29 cellular contexts compared by ENCODE assay signal in the genomic region with DNA sequence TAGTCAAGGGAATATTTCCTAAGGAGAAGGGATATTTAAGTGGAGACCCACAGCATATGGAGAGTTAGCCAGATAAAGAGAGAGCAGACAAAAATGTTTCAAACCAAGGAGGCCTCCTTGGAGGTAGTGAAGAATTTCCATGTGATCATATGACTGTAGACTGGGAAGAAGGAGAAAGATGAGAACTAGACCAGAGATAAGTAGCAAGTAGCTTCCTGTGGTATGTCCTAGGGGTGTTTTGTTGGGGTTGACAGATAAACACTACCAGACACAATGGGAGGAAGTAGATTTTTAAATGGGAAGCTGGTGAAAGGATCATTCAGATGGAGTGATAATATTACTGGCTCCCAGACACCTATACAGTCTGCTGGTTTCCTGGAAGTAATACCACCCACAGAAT.
"Had no signal": no experiment of that assay in that cellular context is flagged by ENCODE, and none has a peak within 500 bp of the region (broad histone marks: within the 10 kb centered on the region; RNA-seq: fewer than 3 reads in every experiment).

No MANE protein-coding gene starts in this region.

- H3K9ac ChIP-seq: neural progenitor cell had no signal

- H3K4me3 ChIP-seq: breast epithelium, gastroesophageal sphincter, hepatocyte, neural progenitor cell, right atrium auricular region, SK-N-MC, testis, transverse colon had no signal

- H3K27me3 ChIP-seq: breast epithelium, gastroesophageal sphincter, hepatocyte, neural progenitor cell, right atrium auricular region, testis, transverse colon had no signal

- H3K27ac Mint-ChIP-seq: activated CD8-positive, alpha-beta memory T cell treated with anti-CD3 and anti-CD28 coated beads, Interleukin-2, amount 10 ng/mL, durations not matched to agents 7 days and 5 days; activated CD8-positive, alpha-beta T cell treated with anti-CD3 and anti-CD28 coated beads, Interleukin-2, amount 10 ng/mL, durations not matched to agents 7 days and 5 days; activated naive CD8-positive, alpha-beta T cell treated with anti-CD3 and anti-CD28 coated beads, Interleukin-2, amount 50 U/mL, for 24 hours; activated T-cell treated with anti-CD3 and anti-CD28 coated beads, Interleukin-2, amount 50 U/mL, for 72 hours; mesothelial cell of epicardium; neural progenitor cell; stimulated activated naive B cell treated with anti-CD40 and anti-IgM and Interleukin-4, amounts not matched to agents 10 μg/mL and 1 μg/mL and 100 μg/mL, for 72 hours had no signal

- H3K27me3 Mint-ChIP-seq: activated CD8-positive, alpha-beta memory T cell treated with anti-CD3 and anti-CD28 coated beads, Interleukin-2, amount 10 ng/mL, durations not matched to agents 7 days and 5 days; activated naive CD8-positive, alpha-beta T cell treated with anti-CD3 and anti-CD28 coated beads, Interleukin-2, amount 50 U/mL, for 24 hours; central memory CD8-positive, alpha-beta T cell; naive thymus-derived CD4-positive, alpha-beta T cell; stimulated activated naive B cell treated with anti-CD40 and anti-IgM and Interleukin-4, amounts not matched to agents 10 μg/mL and 1 μg/mL and 100 μg/mL, for 72 hours had no signal

- H3K9me3 Mint-ChIP-seq: activated naive CD8-positive, alpha-beta T cell treated with anti-CD3 and anti-CD28 coated beads, Interleukin-2, amount 50 U/mL, for 24 hours; activated T-cell treated with anti-CD3 and anti-CD28 coated beads, Interleukin-2, amount 50 U/mL, for 72 hours; central memory CD8-positive, alpha-beta T cell; stimulated activated naive B cell treated with anti-CD40 and anti-IgM and Interleukin-4, amounts not matched to agents 10 μg/mL and 1 μg/mL and 100 μg/mL, for 72 hours had no signal

- H3K4me1 ChIP-seq: breast epithelium, gastroesophageal sphincter, neural progenitor cell, right atrium auricular region, testis, transverse colon had no signal

- ATAC-seq: activated CD8-positive, alpha-beta memory T cell treated with anti-CD3 and anti-CD28 coated beads, Interleukin-2, amount 10 ng/mL, durations not matched to agents 7 days and 5 days; activated CD8-positive, alpha-beta T cell treated with anti-CD3 and anti-CD28 coated beads, Interleukin-2, amount 10 ng/mL, durations not matched to agents 7 days and 5 days; activated naive CD8-positive, alpha-beta T cell treated with anti-CD3 and anti-CD28 coated beads, Interleukin-2, amount 50 U/mL, for 24 hours; activated T-cell treated with anti-CD3 and anti-CD28 coated beads, Interleukin-2, amount 50 U/mL, for 72 hours; gastroesophageal sphincter; left ventricle myocardium superior; naive thymus-derived CD4-positive, alpha-beta T cell; stimulated activated naive B cell treated with anti-CD40 and anti-IgM and Interleukin-4, amounts not matched to agents 10 μg/mL and 1 μg/mL and 100 μg/mL, for 72 hours had no signal

- H3K4me1 Mint-ChIP-seq: mesothelial cell of epicardium, neural progenitor cell had no signal

- H3K9me3 ChIP-seq: breast epithelium, gastroesophageal sphincter, right atrium auricular region, testis, transverse colon had no signal

- H3K4me3 Mint-ChIP-seq: activated CD8-positive, alpha-beta memory T cell treated with anti-CD3 and anti-CD28 coated beads, Interleukin-2, amount 10 ng/mL, durations not matched to agents 7 days and 5 days; activated CD8-positive, alpha-beta T cell treated with anti-CD3 and anti-CD28 coated beads, Interleukin-2, amount 10 ng/mL, durations not matched to agents 7 days and 5 days; activated naive CD8-positive, alpha-beta T cell treated with anti-CD3 and anti-CD28 coated beads, Interleukin-2, amount 50 U/mL, for 24 hours; activated T-cell treated with anti-CD3 and anti-CD28 coated beads, Interleukin-2, amount 50 U/mL, for 72 hours; central memory CD8-positive, alpha-beta T cell; mesothelial cell of epicardium; naive thymus-derived CD4-positive, alpha-beta T cell; neural progenitor cell; stimulated activated naive B cell treated with anti-CD40 and anti-IgM and Interleukin-4, amounts not matched to agents 10 μg/mL and 1 μg/mL and 100 μg/mL, for 72 hours had no signal

- H3K27ac ChIP-seq: breast epithelium, gastroesophageal sphincter, hepatocyte, neural progenitor cell, right atrium auricular region, SK-N-MC, testis, transverse colon had no signal

- DNase-seq: activated CD4-positive, alpha-beta T cell treated with anti-CD3 and anti-CD28 coated beads for 1 hour; activated CD4-positive, alpha-beta T cell treated with anti-CD3 and anti-CD28 coated beads, Interleukin-2, amount 50 U/mL, for 1 hour; activated CD8-positive, alpha-beta memory T cell treated with anti-CD3 and anti-CD28 coated beads, Interleukin-2, amount 10 ng/mL, durations not matched to agents 7 days and 5 days; activated CD8-positive, alpha-beta T cell treated with anti-CD3 and anti-CD28 coated beads, Interleukin-2, amount 10 ng/mL, durations not matched to agents 7 days and 5 days; activated effector memory CD4-positive, alpha-beta T cell treated with Interleukin-2 at 50 U/mL for 16 hours; activated naive CD4-positive, alpha-beta T cell treated with Interleukin-2 at 50 U/mL for 16 hours; activated naive CD8-positive, alpha-beta T cell treated with anti-CD3 and anti-CD28 coated beads, Interleukin-2, amount 50 U/mL, for 24 hours; activated T-cell treated with anti-CD3 and anti-CD28 coated beads for 4 hours; activated T-cell treated with anti-CD3 and anti-CD28 coated beads, Interleukin-2, amount 50 U/mL, for 72 hours; amygdala; effector CD8-positive, alpha-beta T cell; islet precursor cell; left ventricle myocardium superior; mammary epithelial cell; naive thymus-derived CD4-positive, alpha-beta T cell; occipital lobe; stimulated activated CD4-positive, alpha-beta T cell treated with anti-CD3 and anti-CD28 coated beads, Interleukin-15, amount 100 ng/mL, for 24 hours; stimulated activated CD4-positive, alpha-beta T cell treated with anti-CD3 and anti-CD28 coated beads, Interleukin-2, amount 100 ng/mL, for 24 hours; stimulated activated naive B cell treated with anti-CD40 and anti-IgM and Interleukin-4, amounts not matched to agents 10 μg/mL and 1 μg/mL and 100 μg/mL, for 72 hours; testis; transverse colon had no signal

- H3K36me3 ChIP-seq: transverse colon had no signal
